Comparison of ENCODE assay signal across 19 cellular contexts in genomic region chr22:46346680-46347405, GRCh38. TPM values are rescaled to one million over a fixed set of nuclear protein-coding genes. Genes with fewer than 3 reads are reported as not detected.
A peak's percentile ranks its signal among the peaks of the same experiment; 100 is the strongest.
DNase-seq lines count a peak whose midpoint lies in the region; ATAC-seq, FAIRE-seq and TF ChIP-seq lines count a peak whose summit lies in the region.
"Had no signal": no experiment of that assay in that cellular context is flagged by ENCODE, and none has a peak within 500 bp of the region (broad histone marks: within the 10 kb centered on the region; RNA-seq: fewer than 3 reads in every experiment).

No MANE protein-coding gene starts in this region.

- ATAC-seq in Right ventricle myocardium superior (ENCODE audit: poor library complexity) (peak; percentile 76), HG03565 (IDR thresholded peaks at IDR 0.05; ENCODE audit: unreplicated experiment) (no peak), GM18907 (IDR thresholded peaks at IDR 0.05; ENCODE audit: unreplicated experiment) (no peak)
- no peak for ATAC-seq in stimulated activated naive B cell treated with anti-CD40 and anti-IgM and Interleukin-4, amounts not matched to agents 10 μg/mL and 1 μg/mL and 100 μg/mL, for 72 hours (replicated peaks)

- POLR2A ChIA-PET in RWPE1 (lab: Yijun Ruan, JAX; ENCODE audit: low non-redundant PET), result no interaction called here

- DNase-seq in RWPE1 (ENCODE audit: low spot score) (no peak), Right ventricle myocardium superior (peak; percentile 74), kidney (peak; percentile 49)
- DNase-seq in stimulated activated naive B cell treated with anti-CD40 and anti-IgM and Interleukin-4, amounts not matched to agents 10 μg/mL and 1 μg/mL and 100 μg/mL, for 72 hours, result no peak
- DNase-seq in effector CD4-positive, alpha-beta T cell, result no peak
- DNase-seq in stimulated activated CD4-positive, alpha-beta T cell treated with anti-CD3 and anti-CD28 coated beads, Interleukin-2, amount 100 ng/mL, for 48 hours, result no peak
- DNase-seq: AML-193; CD4-positive, CD25-positive, alpha-beta regulatory T cell; GM23248; KG1; NCI-H1092; NCI-H187; NCI-H446; NCI-H82; Peyer's patch; SIG-M5 had no signal

- no peaks in the 10 kb centered on the region for H3K9me3 ChIP-seq in kidney (ENCODE audit: control insufficient read depth in 1 of 2, low read length in 2 of 2)
- H3K9me3 ChIP-seq: Peyer's patch had no signal

- TF ChIP-seq CTCF in RWPE1 (conservative IDR thresholded peaks at IDR 0.05; ENCODE audit: low read depth) (no peak), kidney (IDR thresholded peaks at IDR 0.05; ENCODE audit: borderline replicate concordance, extremely low read depth, insufficient read depth) (no peak)

- CTCF ChIA-PET in RWPE1 (lab: Yijun Ruan, JAX), result interaction anchor here (1.1 kb wide), 1 partner anchor 9 kb away, joined by 3 read pairs; no protein-coding TSS in a partner anchor

- peaks cover 41 to 66% of the 10 kb centered on the region in 2 donors for H3K36me3 ChIP-seq in kidney (ENCODE audit: control insufficient read depth in 1 of 2, insufficient read depth in 2 of 2, low read length in 2 of 2)

- H3K4me1 ChIP-seq in kidney (ENCODE audit: control insufficient read depth in 1 of 2, insufficient read depth in 1 of 2, low read depth in 1 of 2, low read length in 2 of 2), result no peaks in the 10 kb centered on the region
- H3K4me1 ChIP-seq: Peyer's patch had no signal

- FAIRE-seq in kidney (lab: Jason Lieb, UNC), result no peak
- FAIRE-seq: GM18507 had no signal

- H3K36me3 Mint-ChIP-seq in stimulated activated naive B cell treated with anti-CD40 and anti-IgM and Interleukin-4, amounts not matched to agents 10 μg/mL and 1 μg/mL and 100 μg/mL, for 72 hours, result peaks cover 60 to 75% of the 10 kb centered on the region in 2 donors

- no peak overlapping the region for H3K4me3 ChIP-seq in kidney (ENCODE audit: low read length in 2 of 2)
- H3K4me3 ChIP-seq: GM23248, Peyer's patch had no signal

- H3K27ac ChIP-seq in RWPE1 (peak overlapping the region; percentile 4; the same call in 1 of the 2 replicates), kidney (ENCODE audit: low read depth in 2 of 2, low read length in 2 of 2) (no peak overlapping the region)
- H3K27ac ChIP-seq: GM23248, Peyer's patch had no signal

- H3K9me3 Mint-ChIP-seq in stimulated activated naive B cell treated with anti-CD40 and anti-IgM and Interleukin-4, amounts not matched to agents 10 μg/mL and 1 μg/mL and 100 μg/mL, for 72 hours, result no peaks in the 10 kb centered on the region
- H3K9me3 Mint-ChIP-seq: CD4-positive, CD25-positive, alpha-beta regulatory T cell had no signal

- peaks cover 0 to 7% of the 10 kb centered on the region in 2 donors for H3K4me1 Mint-ChIP-seq in stimulated activated naive B cell treated with anti-CD40 and anti-IgM and Interleukin-4, amounts not matched to agents 10 μg/mL and 1 μg/mL and 100 μg/mL, for 72 hours

- H3K27ac Mint-ChIP-seq in stimulated activated naive B cell treated with anti-CD40 and anti-IgM and Interleukin-4, amounts not matched to agents 10 μg/mL and 1 μg/mL and 100 μg/mL, for 72 hours, result peak overlapping the region; percentile 31

- no peaks in the 10 kb centered on the region for H3K27me3 Mint-ChIP-seq in stimulated activated naive B cell treated with anti-CD40 and anti-IgM and Interleukin-4, amounts not matched to agents 10 μg/mL and 1 μg/mL and 100 μg/mL, for 72 hours
- H3K27me3 Mint-ChIP-seq: CD4-positive, CD25-positive, alpha-beta regulatory T cell had no signal

- no peak overlapping the region for H3K9ac ChIP-seq in kidney (ENCODE audit: low read length in 2 of 2)
- H3K9ac ChIP-seq: GM23248 had no signal

- no peak overlapping the region for H3K4me3 Mint-ChIP-seq in stimulated activated naive B cell treated with anti-CD40 and anti-IgM and Interleukin-4, amounts not matched to agents 10 μg/mL and 1 μg/mL and 100 μg/mL, for 72 hours

- intact Hi-C loops in Right ventricle myocardium superior (cut with DNase I) (no loop called here), kidney (cut with DNase I) (no loop called here)

RNA-seq across cellular contexts. Expression of gene TRMU, which starts 11.3 kb away (rescaled TPM):
- 37.7 TPM for total RNA-seq in Right ventricle myocardium superior
- 40.5 TPM for total RNA-seq in kidney
- polyA plus RNA-seq in kidney (ENCODE audit: insufficient read depth, low read depth, low replicate concordance), result 41.1 TPM

RNA-seq across cellular contexts. Expression of gene GTSE1, which starts 50.2 kb away (rescaled TPM):
- total RNA-seq in Right ventricle myocardium superior (0.43 TPM), kidney (0.94 TPM)
- polyA plus RNA-seq in kidney (ENCODE audit: insufficient read depth, low read depth, low replicate concordance), result 0.41 TPM

Comparison
In these comparisons a context has a peak if more than half of its experiments do, and no peak if none do; other contexts are left out.
1. DNase-seq: peak in Right ventricle myocardium superior (single experiment) and kidney (single experiment); none in RWPE1 (single experiment), stimulated activated naive B cell treated with anti-CD40 and anti-IgM and Interleukin-4, amounts not matched to agents 10 μg/mL and 1 μg/mL and 100 μg/mL, for 72 hours (single experiment), effector CD4-positive, alpha-beta T cell (single experiment) and stimulated activated CD4-positive, alpha-beta T cell treated with anti-CD3 and anti-CD28 coated beads, Interleukin-2, amount 100 ng/mL, for 48 hours (0 of 2).